In genomic region chr1:96966536-96967138, GRCh38 we compare ENCODE assay signal across 8 cellular contexts.
DNase-seq lines count a peak whose midpoint lies in the region; ATAC-seq and TF ChIP-seq lines count a peak whose summit lies in the region.

No MANE protein-coding gene starts in this region.

- H3K27me3 ChIP-seq in left lung, result no peaks in the 10 kb centered on the region

- no peaks in the 10 kb centered on the region for H3K9me3 ChIP-seq in left lung

- no peaks in the 10 kb centered on the region for H3K27me3 Mint-ChIP-seq in chondrocyte (ENCODE audit: low read depth)

- no peak overlapping the region for H3K4me3 ChIP-seq in left lung

- TF ChIP-seq CTCF in chondrocyte (IDR thresholded peaks at IDR 0.05) (peak; percentile 98), left lung (IDR thresholded peaks at IDR 0.05) (peak; percentile 89 to 96)

- peak; percentile 31 to 48 for DNase-seq in AML-193 (lab: John Stamatoyannopoulos, UW)
- peak; percentile 2 for DNase-seq in NCI-H2196 treated with DMSO at 0.1 percent for 48 hours (lab: John Stamatoyannopoulos, UW; ENCODE audit: unreplicated experiment)
- peak; percentile 52 for DNase-seq in activated CD4-positive, alpha-beta T cell treated with anti-CD3 and anti-CD28 coated beads for 1 hour
- no peak for DNase-seq in chondrocyte (ENCODE audit: low spot score)
- peak in 1 of 2 donors; percentile 57 for DNase-seq in left lung
- DNase-seq in stimulated activated CD4-positive, alpha-beta T cell treated with anti-CD3 and anti-CD28 coated beads, Interleukin-4, amount 100 ng/mL, for 48 hours (ENCODE audit: low read depth in 2 of 2), result peak; percentile 56 to 68

- peaks cover 54% of the 10 kb centered on the region for H3K4me1 Mint-ChIP-seq in chondrocyte (ENCODE audit: low read depth)

- ATAC-seq in GM18867 (IDR thresholded peaks at IDR 0.05; ENCODE audit: unreplicated experiment) (peak; percentile 93), HG03097 (IDR thresholded peaks at IDR 0.05; ENCODE audit: low FRiP score, unreplicated experiment) (peak; percentile 76), left lung (peak; percentile 88)

- no peak overlapping the region for H3K27ac Mint-ChIP-seq in chondrocyte (ENCODE audit: unreplicated experiment)

- no peaks in the 10 kb centered on the region for H3K36me3 Mint-ChIP-seq in chondrocyte (ENCODE audit: low read depth)

- intact Hi-C loops in left lung (cut with DNase I), result no loop called here

- H3K4me3 Mint-ChIP-seq in chondrocyte (ENCODE audit: unreplicated experiment), result peak overlapping the region; percentile 2

- H3K36me3 ChIP-seq in left lung, result no peaks in the 10 kb centered on the region

- no peak overlapping the region for H3K27ac ChIP-seq in left lung

- no peaks in the 10 kb centered on the region for H3K4me1 ChIP-seq in left lung

- H3K9me3 Mint-ChIP-seq in chondrocyte (ENCODE audit: low read depth), result no peaks in the 10 kb centered on the region
